In the genomic region with DNA sequence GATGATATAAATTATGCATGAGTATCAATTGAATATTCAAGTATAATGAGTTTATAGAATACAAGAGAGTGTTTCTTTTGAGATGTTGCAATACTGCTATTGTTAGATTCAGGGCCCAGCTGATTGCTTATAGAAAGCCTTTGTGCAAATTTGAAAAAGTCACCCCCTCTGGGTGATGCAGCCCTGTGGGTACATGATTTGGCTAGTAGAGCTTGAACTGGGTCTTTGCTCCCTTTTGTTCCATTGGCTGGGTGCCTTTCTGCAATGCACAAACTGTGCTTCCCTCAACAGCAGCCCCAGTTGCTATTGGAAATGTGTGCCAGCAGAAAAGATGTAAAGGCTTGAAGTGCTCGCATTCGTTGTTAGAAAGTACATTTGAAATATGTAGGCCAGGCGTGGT, we compare ENCODE assay signal across 19 cellular contexts.
A peak's percentile ranks its signal among the peaks of the same experiment; 100 is the strongest.
DNase-seq lines count a peak whose midpoint lies in the region; ATAC-seq lines count a peak whose summit lies in the region.
"Had no signal": no experiment of that assay in that cellular context is flagged by ENCODE, and none has a peak within 500 bp of the region (broad histone marks: within the 10 kb centered on the region; RNA-seq: fewer than 3 reads in every experiment).

No MANE protein-coding gene starts in this region.

- H3K27me3 Mint-ChIP-seq in naive thymus-derived CD4-positive, alpha-beta T cell = peaks cover 0 to 41% (median 0%) of the 10 kb centered on the region in 5 donors
- H3K27me3 Mint-ChIP-seq: CD4-positive, alpha-beta T cell had no signal

- H3K36me3 ChIP-seq in naive thymus-derived CD4-positive, alpha-beta T cell (ENCODE audit: control insufficient read depth in 2 of 3, insufficient read depth in 3 of 3, low read length in 3 of 3) = no peaks in the 10 kb centered on the region

- peak in 53 of 58 donors; percentile 3 to 97 (median 61) for DNase-seq in anterior cingulate cortex (lab: John Stamatoyannopoulos, UW)
- peak; percentile 99 for DNase-seq in globus pallidus (ENCODE audit: low spot score)
- DNase-seq in middle frontal gyrus (ENCODE audit: extremely low spot score, low spot score) = peak; percentile 68
- no peak for DNase-seq in naive thymus-derived CD4-positive, alpha-beta T cell
- no peak for DNase-seq in GM19238 (ENCODE audit: insufficient read length, low spot score)
- DNase-seq: Calu3; CD4-positive, alpha-beta T cell; DMS79; NCI-H1048; NCI-H1436 treated with DMSO at 0.1 percent for 48 hours; NCI-H2029 treated with DMSO at 0.1 percent for 48 hours; NCI-H748 treated with DMSO at 0.1 percent for 48 hours; OCI-M1; SHP77 treated with DMSO at 0.1 percent for 48 hours had no signal

- no peak overlapping the region for H3K27ac Mint-ChIP-seq in naive thymus-derived CD4-positive, alpha-beta T cell
- H3K27ac Mint-ChIP-seq: B cell; CD4-positive, alpha-beta T cell had no signal

- no peaks in the 10 kb centered on the region for H3K27me3 ChIP-seq in naive thymus-derived CD4-positive, alpha-beta T cell (ENCODE audit: control insufficient read depth in 2 of 2, insufficient read depth in 2 of 2, low read length in 2 of 2)

- no peaks in the 10 kb centered on the region for H3K9me3 ChIP-seq in naive thymus-derived CD4-positive, alpha-beta T cell (ENCODE audit: control insufficient read depth in 2 of 3, low read length in 3 of 3)

- H3K27ac ChIP-seq in temporal lobe (ENCODE audit: low read depth, low read length) = peak overlapping the region; percentile 84
- no peak overlapping the region for H3K27ac ChIP-seq in naive thymus-derived CD4-positive, alpha-beta T cell (ENCODE audit: low read depth, low read length)
- H3K27ac ChIP-seq: KMS-11 had no signal

- no peaks in the 10 kb centered on the region for H3K4me1 ChIP-seq in naive thymus-derived CD4-positive, alpha-beta T cell (ENCODE audit: control insufficient read depth in 2 of 2, insufficient read depth in 2 of 2, low read length in 2 of 2)

- POLR2A ChIA-PET in naive thymus-derived CD4-positive, alpha-beta T cell (lab: Charles Lee) = no interaction called here

- H3K36me3 Mint-ChIP-seq in naive thymus-derived CD4-positive, alpha-beta T cell = peaks cover 0 to 3% (median 0%) of the 10 kb centered on the region in 5 donors

- no peak for ATAC-seq in GM18873 (IDR thresholded peaks at IDR 0.05; ENCODE audit: low FRiP score, unreplicated experiment)
- ATAC-seq in naive thymus-derived CD4-positive, alpha-beta T cell = no peak
- ATAC-seq: HCT116 had no signal

- no peak overlapping the region for H3K4me3 ChIP-seq in naive thymus-derived CD4-positive, alpha-beta T cell (ENCODE audit: low read length)

- CTCF ChIA-PET in naive thymus-derived CD4-positive, alpha-beta T cell (lab: Charles Lee) = interaction anchor here (1.3 kb wide), 1 partner anchor 11 kb away, joined by 4 read pairs; no protein-coding TSS in a partner anchor

- H3K9me3 Mint-ChIP-seq in naive thymus-derived CD4-positive, alpha-beta T cell = peaks cover 0 to 15% (median under 1%) of the 10 kb centered on the region in 11 donors
- H3K9me3 Mint-ChIP-seq: CD4-positive, alpha-beta T cell had no signal

- intact Hi-C loops in naive thymus-derived CD4-positive, alpha-beta T cell (cut with micrococcal nuclease) = no loop called here

- H3K4me1 Mint-ChIP-seq in naive thymus-derived CD4-positive, alpha-beta T cell = peaks cover 0 to 1% (median 0%) of the 10 kb centered on the region in 7 donors

- no peak overlapping the region for H3K4me3 Mint-ChIP-seq in naive thymus-derived CD4-positive, alpha-beta T cell
- H3K4me3 Mint-ChIP-seq: B cell; CD4-positive, alpha-beta T cell had no signal

Comparison
In these comparisons a context has a peak if more than half of its experiments do, and no peak if none do; other contexts are left out.
1. DNase-seq: peak in anterior cingulate cortex (53 of 58), globus pallidus (single experiment) and middle frontal gyrus (single experiment); none in naive thymus-derived CD4-positive, alpha-beta T cell (0 of 9) and GM19238 (single experiment).